ENCODE assay signal across 10 cellular contexts in genomic region chr2:100786297-100786658, GRCh38. TPM values are rescaled to one million over a fixed set of nuclear protein-coding genes. Genes with fewer than 3 reads are reported as not detected.
DNase-seq lines count a peak whose midpoint lies in the region; ATAC-seq and TF ChIP-seq lines count a peak whose summit lies in the region.
"Had no signal": no experiment of that assay in that cellular context is flagged by ENCODE, and none has a peak within 500 bp of the region (broad histone marks: within the 10 kb centered on the region; RNA-seq: fewer than 3 reads in every experiment).

No MANE protein-coding gene starts in this region.

- H3K4me1 ChIP-seq in fibroblast of lung (ENCODE audit: control insufficient read depth, extremely low read depth, insufficient read depth, low read length) (no peaks in the 10 kb centered on the region), prostate gland (replicated peaks) (peaks cover 4% of the 10 kb centered on the region), smooth muscle cell (ENCODE audit: low read depth) (no peaks in the 10 kb centered on the region)
- H3K4me1 ChIP-seq in naive thymus-derived CD4-positive, alpha-beta T cell (ENCODE audit: control insufficient read depth in 2 of 2, insufficient read depth in 2 of 2, low read length in 2 of 2): no peaks in the 10 kb centered on the region
- H3K4me1 ChIP-seq: parathyroid adenoma had no signal

- H3K4me3 ChIP-seq in fibroblast of lung (replicated peaks in 1 of 4; ENCODE audit: control extremely low read depth in 1 of 4, insufficient read depth in 1 of 4, low read depth in 3 of 4, low read length in 4 of 4) (no peak overlapping the region), prostate gland (no peak overlapping the region), smooth muscle cell (no peak overlapping the region)
- no peak overlapping the region for H3K4me3 ChIP-seq in naive thymus-derived CD4-positive, alpha-beta T cell (ENCODE audit: low read length)

- H3K36me3 ChIP-seq in fibroblast of lung (ENCODE audit: control insufficient read depth, insufficient read depth, low read length) (no peaks in the 10 kb centered on the region), prostate gland (no peaks in the 10 kb centered on the region), smooth muscle cell (ENCODE audit: low read depth) (no peaks in the 10 kb centered on the region)
- no peaks in the 10 kb centered on the region for H3K36me3 ChIP-seq in naive thymus-derived CD4-positive, alpha-beta T cell (ENCODE audit: control insufficient read depth in 2 of 3, insufficient read depth in 3 of 3, low read length in 3 of 3)

- DNase-seq in EL (peak; percentile 89), RWPE1 (ENCODE audit: low spot score) (peak; percentile 88), fibroblast of lung (ENCODE audit: low read depth in 2 of 2) (peak; percentile 66 to 97), prostate gland (ENCODE audit: low spot score) (peak; percentile 92), smooth muscle cell (lab: John Stamatoyannopoulos, UW; ENCODE audit: unreplicated experiment) (no peak)
- DNase-seq in naive thymus-derived CD4-positive, alpha-beta T cell: no peak
- DNase-seq: NCI-H1436 treated with DMSO at 0.1 percent for 48 hours had no signal

- no peak overlapping the region for H3K4me2 ChIP-seq in fibroblast of lung (ENCODE audit: extremely low read depth, insufficient read depth, low read length)
- no peak overlapping the region for H3K4me2 ChIP-seq in smooth muscle cell

- TF ChIP-seq CTCF in RWPE1 (conservative IDR thresholded peaks at IDR 0.05; ENCODE audit: low read depth) (no peak), fibroblast of lung (conservative IDR thresholded peaks at IDR 0.05 in 1 of 2, IDR thresholded peaks at IDR 0.05 in 1 of 2; ENCODE audit: low read depth in 1 of 2, low read length in 2 of 2) (no peak), prostate gland (IDR thresholded peaks at IDR 0.05) (no peak), smooth muscle cell (IDR thresholded peaks at IDR 0.05; ENCODE audit: borderline replicate concordance, insufficient read depth, poor library complexity, severe bottlenecking) (no peak)

- no peak overlapping the region for H3K4me3 Mint-ChIP-seq in naive thymus-derived CD4-positive, alpha-beta T cell

- no peaks in the 10 kb centered on the region for H3K9me3 Mint-ChIP-seq in naive thymus-derived CD4-positive, alpha-beta T cell

- intact Hi-C loops in prostate gland (cut with DNase I): no loop called here
- intact Hi-C loops in naive thymus-derived CD4-positive, alpha-beta T cell (cut with micrococcal nuclease): no loop called here

- POLR2A ChIA-PET in RWPE1 (lab: Yijun Ruan, JAX; ENCODE audit: low non-redundant PET): interaction anchor here (0.5 kb wide), 1 partner anchor 32 kb away, joined by 4 read pairs; no protein-coding TSS in a partner anchor
- POLR2A ChIA-PET in naive thymus-derived CD4-positive, alpha-beta T cell (lab: Charles Lee): interaction anchor here (0.7 kb wide), 1 partner anchor 135 kb away, joined by 3 read pairs; no protein-coding TSS in a partner anchor

- H2AFZ ChIP-seq in fibroblast of lung (ENCODE audit: low read length): no peak overlapping the region
- H2AFZ ChIP-seq in smooth muscle cell (ENCODE audit: low read depth): no peak overlapping the region
- H2AFZ ChIP-seq: parathyroid adenoma had no signal

- H3K4me1 Mint-ChIP-seq in naive thymus-derived CD4-positive, alpha-beta T cell: no peaks in the 10 kb centered on the region

- H3K27me3 ChIP-seq in fibroblast of lung (ENCODE audit: control insufficient read depth, insufficient read depth, low read length): no peaks in the 10 kb centered on the region
- no peaks in the 10 kb centered on the region for H3K27me3 ChIP-seq in prostate gland (replicated peaks; ENCODE audit: insufficient read depth)
- no peaks in the 10 kb centered on the region for H3K27me3 ChIP-seq in naive thymus-derived CD4-positive, alpha-beta T cell (ENCODE audit: control insufficient read depth in 2 of 2, insufficient read depth in 2 of 2, low read length in 2 of 2)
- H3K27me3 ChIP-seq in smooth muscle cell (ENCODE audit: low read depth): no peaks in the 10 kb centered on the region

- H3K27ac ChIP-seq in RWPE1 (peak overlapping the region; percentile 87), fibroblast of lung (ENCODE audit: insufficient read depth, low read length) (no peak overlapping the region), prostate gland (peak overlapping the region; percentile 26 to 46), smooth muscle cell (ENCODE audit: low read depth) (no peak overlapping the region)
- H3K27ac ChIP-seq in naive thymus-derived CD4-positive, alpha-beta T cell (ENCODE audit: low read depth, low read length): no peak overlapping the region
- H3K27ac ChIP-seq: parathyroid adenoma had no signal

- no peaks in the 10 kb centered on the region for H3K36me3 Mint-ChIP-seq in naive thymus-derived CD4-positive, alpha-beta T cell

- H3K9ac ChIP-seq in fibroblast of lung (ENCODE audit: insufficient read depth, low read length) (no peak overlapping the region), smooth muscle cell (ENCODE audit: low read depth) (no peak overlapping the region)
- H3K9ac ChIP-seq: parathyroid adenoma had no signal

- H3F3A ChIP-seq in smooth muscle cell (ENCODE audit: low read depth): no peaks in the 10 kb centered on the region

- H3K79me2 ChIP-seq in fibroblast of lung (ENCODE audit: control insufficient read depth, insufficient read depth, low read length) (no peaks in the 10 kb centered on the region), smooth muscle cell (ENCODE audit: low read depth) (no peaks in the 10 kb centered on the region)
- H3K79me2 ChIP-seq: parathyroid adenoma had no signal

- ATAC-seq in GM19023 (IDR thresholded peaks at IDR 0.05; ENCODE audit: unreplicated experiment) (no peak), GM21528 (IDR thresholded peaks at IDR 0.05; ENCODE audit: low FRiP score, unreplicated experiment) (no peak)
- no peak for ATAC-seq in naive thymus-derived CD4-positive, alpha-beta T cell

- TF ChIP-seq POLR2A in prostate gland (IDR thresholded peaks at IDR 0.05): no peak

- H3K27ac Mint-ChIP-seq in naive thymus-derived CD4-positive, alpha-beta T cell: no peak overlapping the region

- 39% methylated on average over 7 of the region's 7 CpGs for WGBS in prostate gland
- WGBS in smooth muscle cell (ENCODE audit: low lambda C conversion rate): 62% methylated on average over 7 of the region's 7 CpGs

- peaks cover 0 to 2% (median 0%) of the 10 kb centered on the region in 5 donors for H3K27me3 Mint-ChIP-seq in naive thymus-derived CD4-positive, alpha-beta T cell

- no peaks in the 10 kb centered on the region for H3K9me3 ChIP-seq in fibroblast of lung (ENCODE audit: control insufficient read depth, insufficient read depth, low read depth, low read length)
- no peaks in the 10 kb centered on the region for H3K9me3 ChIP-seq in prostate gland
- no peaks in the 10 kb centered on the region for H3K9me3 ChIP-seq in naive thymus-derived CD4-positive, alpha-beta T cell (ENCODE audit: control insufficient read depth in 2 of 3, low read length in 3 of 3)
- H3K9me3 ChIP-seq in smooth muscle cell (replicated peaks; ENCODE audit: low read depth): no peaks in the 10 kb centered on the region

- H4K20me1 ChIP-seq in fibroblast of lung (ENCODE audit: control insufficient read depth, extremely low read depth, insufficient read depth, low read length) (no peaks in the 10 kb centered on the region), smooth muscle cell (ENCODE audit: low read depth) (no peaks in the 10 kb centered on the region)

- CTCF ChIA-PET in RWPE1 (lab: Yijun Ruan, JAX): no interaction called here
- CTCF ChIA-PET in naive thymus-derived CD4-positive, alpha-beta T cell (lab: Charles Lee): no interaction called here

RNA-seq across cellular contexts. Expression of gene NPAS2, which starts 33.7 kb away (rescaled TPM):
- 2.3 and 3.6 TPM in 2 replicates for total RNA-seq in fibroblast of lung
- 4.9 and 8.7 TPM in 2 replicates for polyA plus RNA-seq in fibroblast of lung
- 6.8 and 10.8 TPM in 2 replicates for polyA plus RNA-seq in fibroblast of lung (2012)
- 7.2 and 24.0 TPM in 2 replicates for polyA minus RNA-seq in fibroblast of lung (ENCODE audit: low replicate concordance)
- total RNA-seq in prostate gland: 10 to 100 TPM; 24.2 to 45.8 TPM
- total RNA-seq in naive thymus-derived CD4-positive, alpha-beta T cell: 10 to 100 TPM in 2 of 5 experiments, 1 to 10 TPM in 3; 2.7 to 15.0 (median 8.9) TPM
- polyA plus RNA-seq in naive thymus-derived CD4-positive, alpha-beta T cell: 1 to 10 TPM; 1.2 to 8.3 TPM
- total RNA-seq in smooth muscle cell: 10.8 and 20.7 TPM in 2 replicates
- polyA plus RNA-seq in smooth muscle cell: 20.2 and 24.3 TPM in 2 replicates

Comparison
In these comparisons a context has a peak if more than half of its experiments do, and no peak if none do; other contexts are left out.
1. DNase-seq: peak in EL (single experiment), RWPE1 (single experiment), fibroblast of lung (2 of 2) and prostate gland (single experiment); none in naive thymus-derived CD4-positive, alpha-beta T cell (0 of 9) and smooth muscle cell (single experiment).
2. H3K27ac ChIP-seq: peak in RWPE1 (single experiment) and prostate gland (2 of 2); none in fibroblast of lung (single experiment), naive thymus-derived CD4-positive, alpha-beta T cell (single experiment) and smooth muscle cell (single experiment).